8 cellular contexts compared by ENCODE assay signal in the genomic region with DNA sequence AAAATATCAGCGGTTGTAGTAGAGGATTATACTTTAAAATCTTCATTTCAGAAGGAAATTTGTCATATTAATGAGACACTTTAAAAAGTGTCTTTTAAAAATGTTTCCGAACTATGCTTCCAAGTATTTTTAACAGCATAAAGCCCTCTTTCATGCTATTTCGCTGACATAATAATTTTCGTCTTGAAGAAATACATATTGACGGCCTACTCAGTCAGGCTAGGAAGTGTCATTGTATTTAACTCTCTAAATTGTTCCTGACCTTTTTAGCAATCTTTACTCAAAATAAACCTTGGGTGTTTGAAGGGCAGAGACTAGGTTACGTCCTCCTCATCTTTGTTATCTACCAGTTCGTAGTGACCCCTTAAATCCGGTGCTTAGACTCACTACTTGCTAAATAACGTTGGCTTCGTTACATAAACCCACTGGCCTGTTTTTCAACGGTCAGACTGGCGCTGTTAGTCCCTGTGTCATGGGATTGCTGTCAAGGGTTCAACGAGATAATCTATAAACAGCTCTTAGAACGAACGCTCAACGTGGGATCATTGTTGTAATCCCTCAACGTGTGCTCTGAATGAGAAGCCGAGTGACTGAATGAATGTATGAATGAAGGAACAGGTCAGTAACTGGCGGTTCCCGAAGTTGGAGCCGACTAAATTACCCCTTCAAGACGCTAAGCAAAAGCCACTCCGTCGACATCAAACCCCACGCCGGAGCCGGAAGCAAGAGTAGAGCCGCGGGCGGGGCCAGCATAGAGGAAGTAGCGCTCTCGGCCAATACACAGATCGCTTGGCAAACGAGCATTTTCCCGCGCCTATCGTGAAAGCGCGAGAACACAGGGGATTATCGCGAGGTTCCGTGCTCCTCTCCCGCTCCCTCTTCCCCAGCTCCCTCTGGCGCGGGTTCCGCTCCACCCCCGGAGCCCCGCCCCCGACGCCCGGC. TPM values are rescaled to one million over a fixed set of nuclear protein-coding genes. Genes with fewer than 3 reads are reported as not detected.
DNase-seq lines count a peak whose midpoint lies in the region; ATAC-seq and TF ChIP-seq lines count a peak whose summit lies in the region.

No MANE protein-coding gene starts in this region.

- H3K9me3 Mint-ChIP-seq in CD4-positive, alpha-beta memory T cell: peaks cover 0 to 5% (median 0%) of the 10 kb centered on the region in 8 donors
- H3K9me3 Mint-ChIP-seq in activated CD4-positive, alpha-beta memory T cell treated with anti-CD3 and anti-CD28 coated beads for 36 hours: no peaks in the 10 kb centered on the region

- DNase-seq in CD4-positive, alpha-beta memory T cell: peak; percentile 90 to 95 (median 93)
- DNase-seq in NCI-H82 (lab: John Stamatoyannopoulos, UW) (peak; percentile 100), lung (ENCODE audit: low spot score) (peak; percentile 98)
- DNase-seq in activated CD4-positive, alpha-beta memory T cell treated with anti-CD3 and anti-CD28 coated beads for 36 hours: peak; percentile 99
- DNase-seq in effector CD8-positive, alpha-beta T cell (lab: John Stamatoyannopoulos, UW): peak; percentile 87
- peak; percentile 87 to 94 (median 90) for DNase-seq in stimulated activated CD4-positive, alpha-beta T cell treated with anti-CD3 and anti-CD28 coated beads, TNF-alpha, amount 100 ng/mL, for 4 hours (ENCODE audit: low read depth in 3 of 3)

- peaks cover 17 to 33% (median 29%) of the 10 kb centered on the region in 4 donors for H3K4me1 Mint-ChIP-seq in CD4-positive, alpha-beta memory T cell
- H3K4me1 Mint-ChIP-seq in activated CD4-positive, alpha-beta memory T cell treated with anti-CD3 and anti-CD28 coated beads for 36 hours (ENCODE audit: low read depth): peaks cover 28% of the 10 kb centered on the region

- peak overlapping the region; percentile 60 for H3K27ac ChIP-seq in CD4-positive, alpha-beta memory T cell (ENCODE audit: low read depth, low read length)
- H3K27ac ChIP-seq in lung (ENCODE audit: low read depth in 1 of 2, low read length in 1 of 2): peak overlapping the region; percentile 96 to 99

- H3K27me3 ChIP-seq in CD4-positive, alpha-beta memory T cell (ENCODE audit: insufficient read depth, low read length): no peaks in the 10 kb centered on the region
- H3K27me3 ChIP-seq in lung (ENCODE audit: control insufficient read depth, insufficient read depth): no peaks in the 10 kb centered on the region

- POLR2A ChIA-PET in CD4-positive, alpha-beta memory T cell (lab: Charles Lee; ENCODE audit: partially characterized antibody): interaction anchor here (0.5 to 1.7 kb wide), 12 partner anchors 16 to 1099 kb away, joined by 3 to 11 read pairs (median 3); a partner anchor contains a TSS
- POLR2A ChIA-PET in activated CD4-positive, alpha-beta memory T cell treated with anti-CD3 and anti-CD28 coated beads for 36 hours (lab: Charles Lee): interaction anchor here (1.4 kb wide), 1 partner anchor 482 kb away, joined by 5 read pairs; a partner anchor contains a TSS

- peak overlapping the region; percentile 47 to 73 for H3K4me3 ChIP-seq in CD4-positive, alpha-beta memory T cell (ENCODE audit: low read length in 2 of 2)
- H3K4me3 ChIP-seq in lung: peak overlapping the region; percentile 68

- peak overlapping the region; percentile 84 to 96 (median 92) for H3K4me3 Mint-ChIP-seq in CD4-positive, alpha-beta memory T cell
- peak overlapping the region; percentile 88 for H3K4me3 Mint-ChIP-seq in activated CD4-positive, alpha-beta memory T cell treated with anti-CD3 and anti-CD28 coated beads for 36 hours

- H3K27ac Mint-ChIP-seq in CD4-positive, alpha-beta memory T cell: peak overlapping the region; percentile 70 to 95 (median 90)
- H3K27ac Mint-ChIP-seq in activated CD4-positive, alpha-beta memory T cell treated with anti-CD3 and anti-CD28 coated beads for 36 hours: peak overlapping the region; percentile 84

- no peaks in the 10 kb centered on the region for H3K27me3 Mint-ChIP-seq in CD4-positive, alpha-beta memory T cell
- no peaks in the 10 kb centered on the region for H3K27me3 Mint-ChIP-seq in activated CD4-positive, alpha-beta memory T cell treated with anti-CD3 and anti-CD28 coated beads for 36 hours

- H3K36me3 ChIP-seq in CD4-positive, alpha-beta memory T cell (ENCODE audit: insufficient read depth, low read length): no peaks in the 10 kb centered on the region
- peaks cover 0 to 2% of the 10 kb centered on the region in 2 donors for H3K36me3 ChIP-seq in lung (ENCODE audit: control insufficient read depth in 2 of 2, insufficient read depth in 2 of 2, low read length in 2 of 2)

- WGBS in lung, 2 donors: 5% methylated on average over 44 to 51 of the region's 51 CpGs

- ATAC-seq in GM19452 (IDR thresholded peaks at IDR 0.05; ENCODE audit: unreplicated experiment) (peak; percentile 86), HG03575 (IDR thresholded peaks at IDR 0.05; ENCODE audit: extremely low read depth, insufficient number of reproducible peaks, low FRiP score, unreplicated experiment) (peak; percentile 88), lung (ENCODE audit: insufficient read depth, low FRiP score) (peak; percentile 95)

- CTCF ChIA-PET in CD4-positive, alpha-beta memory T cell (lab: Charles Lee; ENCODE audit: partially characterized antibody): interaction anchor here (1.0 to 2.1 kb wide), 3 partner anchors 22 to 453 kb away, joined by 3 to 6 read pairs (median 4); no protein-coding TSS in a partner anchor
- CTCF ChIA-PET in activated CD4-positive, alpha-beta memory T cell treated with anti-CD3 and anti-CD28 coated beads for 36 hours (lab: Charles Lee): interaction anchor here (0.7 to 2.0 kb wide), 7 partner anchors 20 to 508 kb away, joined by 3 to 13 read pairs (median 5); a partner anchor contains a TSS

- peaks cover 1 to 8% of the 10 kb centered on the region in 2 donors for H3K36me3 Mint-ChIP-seq in CD4-positive, alpha-beta memory T cell
- H3K36me3 Mint-ChIP-seq in activated CD4-positive, alpha-beta memory T cell treated with anti-CD3 and anti-CD28 coated beads for 36 hours: peaks cover 3% of the 10 kb centered on the region

- H3K9me3 ChIP-seq in CD4-positive, alpha-beta memory T cell (ENCODE audit: control insufficient read depth in 1 of 2, low read length in 2 of 2): no peaks in the 10 kb centered on the region
- H3K9me3 ChIP-seq in lung (ENCODE audit: control insufficient read depth in 2 of 2, insufficient read depth in 1 of 2, low read length in 1 of 2): peaks cover 0 to 1% of the 10 kb centered on the region in 2 donors

- no peak for TF ChIP-seq CTCF in lung (IDR thresholded peaks at IDR 0.05; ENCODE audit: control extremely low read depth, extremely low read depth)

- peaks cover 31% of the 10 kb centered on the region for H3K4me1 ChIP-seq in CD4-positive, alpha-beta memory T cell (ENCODE audit: insufficient read depth, low read length)
- peaks cover 2 to 6% of the 10 kb centered on the region in 2 donors for H3K4me1 ChIP-seq in lung (ENCODE audit: control insufficient read depth in 2 of 2, insufficient read depth in 2 of 2, low read length in 2 of 2)

- intact Hi-C loops in CD4-positive, alpha-beta memory T cell (cut with micrococcal nuclease): loop anchor here (1.0 to 5.0 kb wide), 5 partner anchors 315 to 1092 kb away; a partner anchor contains a TSS
- intact Hi-C loops in activated CD4-positive, alpha-beta memory T cell treated with anti-CD3 and anti-CD28 coated beads for 36 hours (cut with micrococcal nuclease): loop anchor here (1.0 to 5.0 kb wide), 6 partner anchors 74 to 1347 kb away; a partner anchor contains a TSS

RNA-seq across cellular contexts. Expression of a gene that starts 0.5 kb away (rescaled TPM):
- 10 to 100 TPM; 16.4 to 19.2 TPM for total RNA-seq in CD4-positive, alpha-beta memory T cell
- polyA plus RNA-seq in CD4-positive, alpha-beta memory T cell: 10 to 100 TPM; 19.1 to 27.1 TPM
- total RNA-seq in activated CD4-positive, alpha-beta memory T cell treated with anti-CD3 and anti-CD28 coated beads for 36 hours: 10 to 100 TPM; 21.5 to 22.6 TPM
- 10 to 100 TPM; 16.3 to 66.1 TPM for total RNA-seq in lung
- polyA plus RNA-seq in lung: 1 to 10 TPM; 7.7 to 9.8 TPM

RNA-seq across cellular contexts. Expression of a gene that starts 1.4 kb away (rescaled TPM):
- under 1 TPM; 0.67 to 0.79 TPM for total RNA-seq in CD4-positive, alpha-beta memory T cell
- under 1 TPM in 1 of 2 donors, not detected in 1; 0.45 TPM for polyA plus RNA-seq in CD4-positive, alpha-beta memory T cell
- total RNA-seq in activated CD4-positive, alpha-beta memory T cell treated with anti-CD3 and anti-CD28 coated beads for 36 hours: 1 to 10 TPM; 2.8 to 4.1 TPM
- 10 to 100 TPM; 14.6 to 48.5 TPM for total RNA-seq in lung
- 1 to 10 TPM; 6.2 to 6.6 TPM for polyA plus RNA-seq in lung

Comparison
In these comparisons a context has a peak if more than half of its experiments do, and no peak if none do; other contexts are left out.
1. Peak in every context shown above with its lines: DNase-seq, ATAC-seq, H3K4me3 ChIP-seq and H3K27ac ChIP-seq.